ENCODE assay signal across 1 cellular context in genomic region chr2:134198006-134198634, GRCh38.
TF ChIP-seq lines count a peak whose summit lies in the region.

No MANE protein-coding gene starts in this region.

TF ChIP-seq in H1, 55 proteins besides CTCF, POLR2A, EP300 and RAD21 (continued from another document):
- TF ChIP-seq, protein P1, sequence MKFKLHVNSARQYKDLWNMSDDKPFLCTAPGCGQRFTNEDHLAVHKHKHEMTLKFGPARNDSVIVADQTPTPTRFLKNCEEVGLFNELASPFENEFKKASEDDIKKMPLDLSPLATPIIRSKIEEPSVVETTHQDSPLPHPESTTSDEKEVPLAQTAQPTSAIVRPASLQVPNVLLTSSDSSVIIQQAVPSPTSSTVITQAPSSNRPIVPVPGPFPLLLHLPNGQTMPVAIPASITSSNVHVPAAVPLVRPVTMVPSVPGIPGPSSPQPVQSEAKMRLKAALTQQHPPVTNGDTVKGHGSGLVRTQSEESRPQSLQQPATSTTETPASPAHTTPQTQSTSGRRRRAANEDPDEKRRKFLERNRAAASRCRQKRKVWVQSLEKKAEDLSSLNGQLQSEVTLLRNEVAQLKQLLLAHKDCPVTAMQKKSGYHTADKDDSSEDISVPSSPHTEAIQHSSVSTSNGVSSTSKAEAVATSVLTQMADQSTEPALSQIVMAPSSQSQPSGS (IDR thresholded peaks at IDR 0.05; ENCODE audit: low read length) = no peak
- TF ChIP-seq EZH2 (IDR thresholded peaks at IDR 0.05; ENCODE audit: low read depth, low read length, severe bottlenecking) = no peak
- TF ChIP-seq HDAC2 (IDR thresholded peaks at IDR 0.05; ENCODE audit: borderline replicate concordance in 1 of 2, low read depth in 2 of 2, low read length in 2 of 2) = no peak
- TF ChIP-seq SIN3A (conservative IDR thresholded peaks at IDR 0.05 in 1 of 2, IDR thresholded peaks at IDR 0.05 in 1 of 2; ENCODE audit: low read depth in 1 of 2, low read length in 2 of 2) = no peak
